13 cellular contexts compared by ENCODE assay signal in the genomic region with DNA sequence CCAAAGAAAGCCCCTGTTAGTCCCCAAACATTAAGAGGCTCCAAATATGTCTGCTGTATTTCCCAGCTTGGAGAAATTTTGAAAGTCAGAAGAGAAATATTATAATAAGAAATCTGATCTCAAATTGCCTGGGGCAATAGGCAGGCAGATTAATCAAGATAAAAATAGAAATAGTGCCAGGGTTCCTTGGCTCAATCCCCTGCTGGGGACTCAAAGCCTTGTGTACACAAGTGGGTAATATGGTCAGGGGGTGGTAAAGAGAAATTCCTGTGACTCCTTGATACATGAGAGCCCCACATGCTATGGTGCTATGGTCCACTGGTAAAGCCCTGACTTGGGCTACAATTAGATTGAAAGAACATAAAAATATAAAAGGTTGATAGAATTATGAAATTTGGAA. TPM values are rescaled to one million over a fixed set of nuclear protein-coding genes. Genes with fewer than 3 reads are reported as not detected.
DNase-seq lines count a peak whose midpoint lies in the region; ATAC-seq and TF ChIP-seq lines count a peak whose summit lies in the region.
"Had no signal": no experiment of that assay in that cellular context is flagged by ENCODE, and none has a peak within 500 bp of the region (broad histone marks: within the 10 kb centered on the region; RNA-seq: fewer than 3 reads in every experiment).

No MANE protein-coding gene starts in this region.

- H3K27me3 ChIP-seq in SK-N-SH (ENCODE audit: insufficient read depth) (no peaks in the 10 kb centered on the region), PC-3 (ENCODE audit: low read length) (no peaks in the 10 kb centered on the region)

- H3K9ac ChIP-seq in SK-N-SH (no peak overlapping the region), PC-3 (ENCODE audit: low read length) (no peak overlapping the region)
- H3K9ac ChIP-seq: KMS-11 had no signal

- H3K27ac ChIP-seq in SK-N-SH (ENCODE audit: low read depth in 2 of 2, low read length in 1 of 2) (no peak overlapping the region), PC-3 (ENCODE audit: low read length) (no peak overlapping the region)
- H3K27ac ChIP-seq: KMS-11 had no signal

- H2AFZ ChIP-seq in SK-N-SH (ENCODE audit: low read depth) (no peak overlapping the region), PC-3 (ENCODE audit: low read length) (no peak overlapping the region)

- H3K9me2 ChIP-seq in SK-N-SH (no peaks in the 10 kb centered on the region), PC-3 (replicated peaks; ENCODE audit: low read length) (no peaks in the 10 kb centered on the region)

- H3K4me2 ChIP-seq in SK-N-SH (no peak overlapping the region), PC-3 (ENCODE audit: low read length) (no peak overlapping the region; the same call in 1 of the 2 replicates)
- H3K4me2 ChIP-seq: KMS-11 had no signal

- BruUV-seq in PC-3 (replicated peaks; lab: Mats Ljungman, UMichigan), result no TSS peak

- in situ Hi-C loops in GM13976 (cut with MboI; ENCODE audit: low sequenced_read_pairs, unreplicated experiment), result no loop called here

- no peaks in the 10 kb centered on the region; a peak in 1 of 4 replicates for H3K4me1 ChIP-seq in SK-N-SH (ENCODE audit: control insufficient read depth in 1 of 2, insufficient read depth in 2 of 2, low read depth in 1 of 2, low read length in 1 of 2)
- peaks cover 13% of the 10 kb centered on the region for H3K4me1 ChIP-seq in PC-3 (ENCODE audit: insufficient read depth, low read length)

- no peaks in the 10 kb centered on the region for H4K20me1 ChIP-seq in SK-N-SH (ENCODE audit: insufficient read depth)
- H4K20me1 ChIP-seq in PC-3 (ENCODE audit: low read length), result no peaks in the 10 kb centered on the region

- TF ChIP-seq RAD21 in SK-N-SH (IDR thresholded peaks at IDR 0.05; ENCODE audit: low read length), result no peak

- no peak for TF ChIP-seq EP300 in SK-N-SH (IDR thresholded peaks at IDR 0.05; ENCODE audit: borderline replicate concordance in 1 of 2, low read depth in 1 of 2, low read length in 1 of 2)

- no peaks in the 10 kb centered on the region for H3F3A ChIP-seq in SK-N-SH (replicated peaks; ENCODE audit: insufficient read depth)
- H3F3A ChIP-seq in PC-3 (ENCODE audit: low read length, unreplicated experiment), result no peaks in the 10 kb centered on the region

- H3K9me3 ChIP-seq in SK-N-SH, result no peaks in the 10 kb centered on the region
- H3K9me3 ChIP-seq in PC-3 (ENCODE audit: low read length), result no peaks in the 10 kb centered on the region

- H3K36me3 ChIP-seq in SK-N-SH (replicated peaks in 1 of 2; ENCODE audit: control insufficient read depth in 1 of 2, insufficient read depth in 2 of 2, low read length in 1 of 2), result no peaks in the 10 kb centered on the region
- no peaks in the 10 kb centered on the region for H3K36me3 ChIP-seq in PC-3 (ENCODE audit: low read depth, low read length)

- ATAC-seq in SK-N-SH treated with all-trans-retinoic acid at 6 μM for 48 hours, result no peak
- ATAC-seq in PC-3, result peak; percentile 43; the same call in 1 of the 2 replicates
- no peak for ATAC-seq in omental fat pad (ENCODE audit: low FRiP score)
- ATAC-seq: HepG2, Right ventricle myocardium inferior had no signal

- POLR2A ChIA-PET in SK-N-SH (lab: Yijun Ruan, JAX), result no interaction called here
- POLR2A ChIA-PET in PC-3 (lab: Charles Lee; ENCODE audit: unreplicated experiment), result no interaction called here

- CTCF ChIA-PET in SK-N-SH (lab: Yijun Ruan, JAX), result no interaction called here
- CTCF ChIA-PET in PC-3 (lab: Charles Lee), result no interaction called here

- H3K79me2 ChIP-seq in SK-N-SH (ENCODE audit: insufficient read depth) (no peaks in the 10 kb centered on the region), PC-3 (ENCODE audit: low read length) (no peaks in the 10 kb centered on the region)

- DNase-seq in SK-N-SH (peak; percentile 7), NCI-H1105 treated with DMSO at 0.1 percent for 48 hours (lab: John Stamatoyannopoulos, UW) (peak; percentile 30), PC-3 (peak; percentile 65), GM13976 (ENCODE audit: low spot score) (no peak), omental fat pad (ENCODE audit: low spot score) (no peak), DMS53 (lab: John Stamatoyannopoulos, UW) (no peak)
- DNase-seq: NCI-H1694 treated with DMSO at 0.1 percent for 48 hours, NCI-H510A treated with DMSO at 0.1 percent for 48 hours, T-helper 2 cell had no signal

- TF ChIP-seq CTCF in SK-N-SH (IDR thresholded peaks at IDR 0.05) (no peak), PC-3 (conservative IDR thresholded peaks at IDR 0.05; ENCODE audit: low read depth, low read length) (no peak), GM13976 (IDR thresholded peaks at IDR 0.05; ENCODE audit: borderline replicate concordance, control extremely low read depth, extremely low read depth, insufficient read depth, missing control alignments) (no peak), omental fat pad (IDR thresholded peaks at IDR 0.05) (no peak)

- intact Hi-C loops in PC-3 (cut with micrococcal nuclease), result no loop called here

- H3K4me3 ChIP-seq in SK-N-SH (ENCODE audit: low read depth in 2 of 2, low read length in 1 of 2), result no peak overlapping the region
- no peak overlapping the region for H3K4me3 ChIP-seq in PC-3 (ENCODE audit: low read length)

TF ChIP-seq in SK-N-SH, 30 proteins besides CTCF, POLR2A, EP300 and RAD21:
- TF ChIP-seq POLR2AphosphoS5 (IDR thresholded peaks at IDR 0.05; ENCODE audit: low read depth, low read length) (no peak), TEAD4 (IDR thresholded peaks at IDR 0.05; ENCODE audit: borderline replicate concordance, insufficient read depth) (no peak), CHD2 (IDR thresholded peaks at IDR 0.05; ENCODE audit: low read length, partially characterized antibody) (no peak)
- TF ChIP-seq, protein P1, sequence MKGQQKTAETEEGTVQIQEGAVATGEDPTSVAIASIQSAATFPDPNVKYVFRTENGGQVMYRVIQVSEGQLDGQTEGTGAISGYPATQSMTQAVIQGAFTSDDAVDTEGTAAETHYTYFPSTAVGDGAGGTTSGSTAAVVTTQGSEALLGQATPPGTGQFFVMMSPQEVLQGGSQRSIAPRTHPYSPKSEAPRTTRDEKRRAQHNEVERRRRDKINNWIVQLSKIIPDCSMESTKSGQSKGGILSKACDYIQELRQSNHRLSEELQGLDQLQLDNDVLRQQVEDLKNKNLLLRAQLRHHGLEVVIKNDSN (IDR thresholded peaks at IDR 0.05; ENCODE audit: borderline replicate concordance, low read depth), result no peak

TF ChIP-seq in SK-N-SH treated with all-trans-retinoic acid at 6 μM for 48 hours, 23 proteins besides CTCF, POLR2A, EP300 and RAD21 (continues in another document):
- TF ChIP-seq, protein P2, sequence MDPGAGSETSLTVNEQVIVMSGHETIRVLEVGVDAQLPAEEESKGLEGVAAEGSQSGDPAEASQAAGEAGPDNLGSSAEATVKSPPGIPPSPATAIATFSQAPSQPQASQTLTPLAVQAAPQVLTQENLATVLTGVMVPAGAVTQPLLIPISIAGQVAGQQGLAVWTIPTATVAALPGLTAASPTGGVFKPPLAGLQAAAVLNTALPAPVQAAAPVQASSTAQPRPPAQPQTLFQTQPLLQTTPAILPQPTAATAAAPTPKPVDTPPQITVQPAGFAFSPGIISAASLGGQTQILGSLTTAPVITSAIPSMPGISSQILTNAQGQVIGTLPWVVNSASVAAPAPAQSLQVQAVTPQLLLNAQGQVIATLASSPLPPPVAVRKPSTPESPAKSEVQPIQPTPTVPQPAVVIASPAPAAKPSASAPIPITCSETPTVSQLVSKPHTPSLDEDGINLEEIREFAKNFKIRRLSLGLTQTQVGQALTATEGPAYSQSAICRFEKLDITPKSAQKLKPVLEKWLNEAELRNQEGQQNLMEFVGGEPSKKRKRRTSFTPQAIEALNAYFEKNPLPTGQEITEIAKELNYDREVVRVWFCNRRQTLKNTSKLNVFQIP (CRISPR knock-in tag; IDR thresholded peaks at IDR 0.05; ENCODE audit: borderline replicate concordance, low read depth), result no peak
- no peak for TF ChIP-seq TOX (CRISPR knock-in tag; IDR thresholded peaks at IDR 0.05; ENCODE audit: borderline replicate concordance)
- TF ChIP-seq GLIS3 (CRISPR knock-in tag; IDR thresholded peaks at IDR 0.05), result no peak
- TF ChIP-seq, protein P3, sequence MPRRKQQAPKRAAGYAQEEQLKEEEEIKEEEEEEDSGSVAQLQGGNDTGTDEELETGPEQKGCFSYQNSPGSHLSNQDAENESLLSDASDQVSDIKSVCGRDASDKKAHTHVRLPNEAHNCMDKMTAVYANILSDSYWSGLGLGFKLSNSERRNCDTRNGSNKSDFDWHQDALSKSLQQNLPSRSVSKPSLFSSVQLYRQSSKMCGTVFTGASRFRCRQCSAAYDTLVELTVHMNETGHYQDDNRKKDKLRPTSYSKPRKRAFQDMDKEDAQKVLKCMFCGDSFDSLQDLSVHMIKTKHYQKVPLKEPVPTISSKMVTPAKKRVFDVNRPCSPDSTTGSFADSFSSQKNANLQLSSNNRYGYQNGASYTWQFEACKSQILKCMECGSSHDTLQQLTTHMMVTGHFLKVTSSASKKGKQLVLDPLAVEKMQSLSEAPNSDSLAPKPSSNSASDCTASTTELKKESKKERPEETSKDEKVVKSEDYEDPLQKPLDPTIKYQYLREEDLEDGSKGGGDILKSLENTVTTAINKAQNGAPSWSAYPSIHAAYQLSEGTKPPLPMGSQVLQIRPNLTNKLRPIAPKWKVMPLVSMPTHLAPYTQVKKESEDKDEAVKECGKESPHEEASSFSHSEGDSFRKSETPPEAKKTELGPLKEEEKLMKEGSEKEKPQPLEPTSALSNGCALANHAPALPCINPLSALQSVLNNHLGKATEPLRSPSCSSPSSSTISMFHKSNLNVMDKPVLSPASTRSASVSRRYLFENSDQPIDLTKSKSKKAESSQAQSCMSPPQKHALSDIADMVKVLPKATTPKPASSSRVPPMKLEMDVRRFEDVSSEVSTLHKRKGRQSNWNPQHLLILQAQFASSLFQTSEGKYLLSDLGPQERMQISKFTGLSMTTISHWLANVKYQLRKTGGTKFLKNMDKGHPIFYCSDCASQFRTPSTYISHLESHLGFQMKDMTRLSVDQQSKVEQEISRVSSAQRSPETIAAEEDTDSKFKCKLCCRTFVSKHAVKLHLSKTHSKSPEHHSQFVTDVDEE (CRISPR knock-in tag; IDR thresholded peaks at IDR 0.05), result no peak
- TF ChIP-seq, protein P4, sequence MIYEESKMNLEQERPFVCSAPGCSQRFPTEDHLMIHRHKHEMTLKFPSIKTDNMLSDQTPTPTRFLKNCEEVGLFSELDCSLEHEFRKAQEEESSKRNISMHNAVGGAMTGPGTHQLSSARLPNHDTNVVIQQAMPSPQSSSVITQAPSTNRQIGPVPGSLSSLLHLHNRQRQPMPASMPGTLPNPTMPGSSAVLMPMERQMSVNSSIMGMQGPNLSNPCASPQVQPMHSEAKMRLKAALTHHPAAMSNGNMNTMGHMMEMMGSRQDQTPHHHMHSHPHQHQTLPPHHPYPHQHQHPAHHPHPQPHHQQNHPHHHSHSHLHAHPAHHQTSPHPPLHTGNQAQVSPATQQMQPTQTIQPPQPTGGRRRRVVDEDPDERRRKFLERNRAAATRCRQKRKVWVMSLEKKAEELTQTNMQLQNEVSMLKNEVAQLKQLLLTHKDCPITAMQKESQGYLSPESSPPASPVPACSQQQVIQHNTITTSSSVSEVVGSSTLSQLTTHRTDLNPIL (CRISPR knock-in tag; IDR thresholded peaks at IDR 0.05; ENCODE audit: low read depth), result no peak

RNA-seq across cellular contexts. Expression of a gene that starts 41.3 kb away (rescaled TPM):
- polyA plus RNA-seq in SK-N-SH (2012; rRNA removed), result 5.9 and 8.0 TPM in 2 replicates
- polyA plus RNA-seq in SK-N-SH (2012; cell fraction: cytosol; rRNA removed), result 5.7 and 6.6 TPM in 2 replicates
- 6.1 and 15.6 TPM in 2 replicates for polyA plus RNA-seq in SK-N-SH (2012; cell fraction: nucleus; rRNA removed)
- 15.4 and 25.0 TPM in 2 replicates for total RNA-seq in PC-3 (2014; rRNA removed)
- total RNA-seq in omental fat pad, result 10 to 100 TPM; 18.5 to 40.7 (median 27.3) TPM

Comparison
In these comparisons a context has a peak if more than half of its experiments do, and no peak if none do; other contexts are left out.
1. DNase-seq: peak in SK-N-SH (single experiment), NCI-H1105 treated with DMSO at 0.1 percent for 48 hours (single experiment) and PC-3 (single experiment); none in GM13976 (single experiment), omental fat pad (single experiment) and DMS53 (single experiment).